1 cellular context compared by ENCODE assay signal in the genomic region with DNA sequence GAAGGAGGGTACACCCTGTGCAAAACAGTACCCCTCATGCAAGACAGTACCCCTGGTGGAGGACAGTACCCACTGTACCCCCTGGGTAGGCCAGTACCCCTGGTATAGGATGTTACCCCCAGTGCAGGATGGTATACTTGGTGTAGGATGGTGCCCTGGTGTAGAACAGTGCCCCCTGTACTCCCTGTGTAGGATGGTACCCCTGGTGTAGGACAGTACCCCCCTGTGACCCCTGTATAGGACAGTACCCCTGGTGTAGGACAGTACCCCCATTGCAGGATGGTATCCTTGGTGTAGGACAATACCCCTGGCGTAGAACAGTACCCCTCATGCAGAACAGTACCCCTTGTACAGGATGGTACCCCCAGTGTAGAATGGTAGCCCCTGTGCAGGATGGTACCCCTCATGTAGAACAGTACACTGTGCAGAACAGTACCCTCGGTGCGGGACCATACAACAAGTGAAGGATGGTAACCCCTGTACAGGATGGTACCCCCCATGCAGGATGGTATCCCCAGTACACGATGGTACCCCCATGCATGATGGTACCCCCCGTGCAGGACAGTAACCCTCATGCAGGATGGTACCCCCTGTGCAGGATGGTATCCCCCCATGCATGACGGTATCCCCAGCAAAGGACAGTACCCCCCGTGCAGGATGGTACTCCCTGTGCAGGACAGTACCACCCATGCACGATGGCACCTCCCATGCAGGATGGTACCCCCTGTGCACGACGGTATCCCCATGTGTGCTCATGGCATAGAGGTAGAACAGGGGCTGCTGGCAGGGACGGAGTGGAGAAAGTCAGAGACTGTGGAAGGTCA.
TF ChIP-seq lines count a peak whose summit lies in the region.

No MANE protein-coding gene starts in this region.

TF ChIP-seq in IMR-90, 13 proteins besides CTCF, POLR2A, EP300 and RAD21 (continued from another document):
- TF ChIP-seq CEBPB (IDR thresholded peaks at IDR 0.05; ENCODE audit: low read depth, low read length) (no peak), FOS (IDR thresholded peaks at IDR 0.05; ENCODE audit: low read depth, low read length) (no peak), NFE2L2 (IDR thresholded peaks at IDR 0.05; ENCODE audit: low read depth, low read length) (no peak), RCOR1 (IDR thresholded peaks at IDR 0.05; ENCODE audit: insufficient replicate concordance, low read length) (no peak), CHD1 (IDR thresholded peaks at IDR 0.05; ENCODE audit: low read depth, low read length) (no peak), RFX5 (IDR thresholded peaks at IDR 0.05; ENCODE audit: low read depth, low read length) (no peak), MXI1 (IDR thresholded peaks at IDR 0.05; ENCODE audit: borderline replicate concordance, low read depth, low read length) (no peak), MAZ (IDR thresholded peaks at IDR 0.05; ENCODE audit: borderline replicate concordance, low read depth, low read length) (no peak), BHLHE40 (IDR thresholded peaks at IDR 0.05; ENCODE audit: low read depth, low read length) (no peak), MAFK (IDR thresholded peaks at IDR 0.05; ENCODE audit: low read depth, low read length) (no peak), SMC3 (IDR thresholded peaks at IDR 0.05; ENCODE audit: low read depth, low read length) (no peak)
